Comparison of ENCODE assay signal across 9 cellular contexts in genomic region chr5:125227333-125228075, GRCh38.
A peak's percentile ranks its signal among the peaks of the same experiment; 100 is the strongest.
DNase-seq lines count a peak whose midpoint lies in the region; ATAC-seq, FAIRE-seq and TF ChIP-seq lines count a peak whose summit lies in the region.
"Had no signal": no experiment of that assay in that cellular context is flagged by ENCODE, and none has a peak within 500 bp of the region (broad histone marks: within the 10 kb centered on the region; RNA-seq: fewer than 3 reads in every experiment).

No MANE protein-coding gene starts in this region.

- H3K9me3 Mint-ChIP-seq in stimulated activated naive CD8-positive, alpha-beta T cell treated with anti-CD3 and anti-CD28 coated beads, Interleukin-15, amount 100 ng/mL, for 72 hours: peaks cover 0 to 5% of the 10 kb centered on the region in 2 donors

- TF ChIP-seq CTCF in heart left ventricle (IDR thresholded peaks at IDR 0.05) (peak in 10 of 12 donors; percentile 28 to 54 (median 38)), OCI-LY3 (IDR thresholded peaks at IDR 0.05; ENCODE audit: low read depth, low read length) (peak; percentile 56), fibroblast of pulmonary artery (IDR thresholded peaks at IDR 0.05; ENCODE audit: low read length, missing control alignments) (peak; percentile 72)

- ATAC-seq in heart left ventricle: peak in 1 of 4 donors; percentile 29
- ATAC-seq in Right ventricle myocardium inferior: no peak
- ATAC-seq in stimulated activated naive CD8-positive, alpha-beta T cell treated with anti-CD3 and anti-CD28 coated beads, Interleukin-15, amount 100 ng/mL, for 72 hours: no peak

- TF ChIP-seq POLR2A in heart left ventricle (IDR thresholded peaks at IDR 0.05): no peak

- no peaks in the 10 kb centered on the region for H3K36me3 ChIP-seq in heart left ventricle
- H3K36me3 ChIP-seq in OCI-LY3 (replicated peaks; ENCODE audit: low read depth, low read length): no peaks in the 10 kb centered on the region

- H3K4me1 Mint-ChIP-seq in stimulated activated naive CD8-positive, alpha-beta T cell treated with anti-CD3 and anti-CD28 coated beads, Interleukin-15, amount 100 ng/mL, for 72 hours: no peaks in the 10 kb centered on the region

- H3K79me2 ChIP-seq in OCI-LY3 (ENCODE audit: low read length): no peaks in the 10 kb centered on the region

- H3K4me1 ChIP-seq in heart left ventricle (peaks cover 0 to 2% (median 0%) of the 10 kb centered on the region in 12 donors), OCI-LY3 (ENCODE audit: low read length) (peaks cover 8% of the 10 kb centered on the region)

- H3K4me2 ChIP-seq in OCI-LY3 (ENCODE audit: low read length): no peak overlapping the region

- no peak overlapping the region for H3K9ac ChIP-seq in OCI-LY3 (ENCODE audit: low read length)

- intact Hi-C loops in heart left ventricle (cut with DNase I) (no loop called here), Right ventricle myocardium inferior (cut with DNase I) (no loop called here)

- H3K27ac Mint-ChIP-seq in stimulated activated naive CD8-positive, alpha-beta T cell treated with anti-CD3 and anti-CD28 coated beads, Interleukin-15, amount 100 ng/mL, for 72 hours: no peak overlapping the region

- no peaks in the 10 kb centered on the region for H3K27me3 Mint-ChIP-seq in stimulated activated naive CD8-positive, alpha-beta T cell treated with anti-CD3 and anti-CD28 coated beads, Interleukin-15, amount 100 ng/mL, for 72 hours

- no peak overlapping the region for H3K4me3 Mint-ChIP-seq in stimulated activated naive CD8-positive, alpha-beta T cell treated with anti-CD3 and anti-CD28 coated beads, Interleukin-15, amount 100 ng/mL, for 72 hours

- peak in 1 of 5 donors; percentile 25 for DNase-seq in heart left ventricle
- no peak for DNase-seq in Right ventricle myocardium inferior (ENCODE audit: missing footprints)
- peak; percentile 41 for DNase-seq in fibroblast of pulmonary artery (ENCODE audit: low read depth)
- DNase-seq in urothelium cell line (ENCODE audit: low spot score): peak; percentile 20
- DNase-seq in NCI-H446 treated with DMSO at 0.1 percent for 48 hours (lab: John Stamatoyannopoulos, UW): no peak
- DNase-seq in NCI-H345 treated with DMSO at 0.1 percent for 48 hours (lab: John Stamatoyannopoulos, UW; ENCODE audit: unreplicated experiment): no peak
- no peak for DNase-seq in stimulated activated naive CD8-positive, alpha-beta T cell treated with anti-CD3 and anti-CD28 coated beads, Interleukin-15, amount 100 ng/mL, for 72 hours
- DNase-seq: activated T-cell treated with anti-CD3 and anti-CD28 coated beads for 4 hours had no signal

- no peak overlapping the region for H3K4me3 ChIP-seq in heart left ventricle
- H3K4me3 ChIP-seq in OCI-LY3 (ENCODE audit: low read length): no peak overlapping the region
- no peak overlapping the region for H3K4me3 ChIP-seq in fibroblast of pulmonary artery (replicated peaks; ENCODE audit: low read depth, low read length)

- H4K20me1 ChIP-seq in OCI-LY3 (ENCODE audit: insufficient read depth, low read length): no peaks in the 10 kb centered on the region

- WGBS in heart left ventricle, 4 donors: 75 to 87% (median 81%) methylated on average over 7 of the region's 7 CpGs

- no peak overlapping the region for H2AFZ ChIP-seq in OCI-LY3 (ENCODE audit: low read depth, low read length)

- no peaks in the 10 kb centered on the region for H3K9me3 ChIP-seq in heart left ventricle
- H3K9me3 ChIP-seq in OCI-LY3 (ENCODE audit: insufficient read depth, low read length): no peaks in the 10 kb centered on the region

- FAIRE-seq in urothelium cell line (lab: Jason Lieb, UNC): no peak

- H3K27me3 ChIP-seq in heart left ventricle (no peaks in the 10 kb centered on the region), OCI-LY3 (ENCODE audit: low read depth, low read length) (no peaks in the 10 kb centered on the region)

- H3K27ac ChIP-seq in heart left ventricle: no peak overlapping the region
- no peak overlapping the region for H3K27ac ChIP-seq in OCI-LY3 (ENCODE audit: low read length)

Comparison
In these comparisons a context has a peak if more than half of its experiments do, and no peak if none do; other contexts are left out.
1. DNase-seq: peak in fibroblast of pulmonary artery (single experiment) and urothelium cell line (single experiment); none in Right ventricle myocardium inferior (single experiment), NCI-H446 treated with DMSO at 0.1 percent for 48 hours (single experiment), NCI-H345 treated with DMSO at 0.1 percent for 48 hours (single experiment) and stimulated activated naive CD8-positive, alpha-beta T cell treated with anti-CD3 and anti-CD28 coated beads, Interleukin-15, amount 100 ng/mL, for 72 hours (0 of 2).
2. Peak in every context shown above with its lines, with median percentiles within 50 percentile points of each other: CTCF ChIP-seq.